In the genomic region with DNA sequence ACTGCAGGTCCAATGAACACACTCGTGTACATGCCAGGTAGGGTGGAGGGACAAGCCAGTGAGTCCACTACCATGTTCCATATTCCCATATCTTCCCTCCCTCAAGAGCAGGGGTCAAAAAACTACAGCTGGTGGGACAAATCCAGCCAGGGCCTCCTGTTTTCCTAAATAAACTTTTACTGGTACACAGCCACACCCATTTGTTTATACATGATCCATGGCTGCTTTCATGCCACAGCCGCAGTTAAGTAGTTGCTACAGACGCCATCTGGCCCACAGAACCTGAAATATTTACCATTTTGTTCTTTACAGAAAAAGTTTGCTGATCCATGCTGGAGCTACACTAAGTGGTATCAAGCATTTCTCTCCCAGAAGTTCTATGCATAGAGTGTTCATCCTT, we compare ENCODE assay signal across 17 cellular contexts. TPM values are rescaled to one million over a fixed set of nuclear protein-coding genes. Genes with fewer than 3 reads are reported as not detected.
DNase-seq lines count a peak whose midpoint lies in the region; ATAC-seq and TF ChIP-seq lines count a peak whose summit lies in the region.
"Had no signal": no experiment of that assay in that cellular context is flagged by ENCODE, and none has a peak within 500 bp of the region (broad histone marks: within the 10 kb centered on the region; RNA-seq: fewer than 3 reads in every experiment).

No MANE protein-coding gene starts in this region.

- peak overlapping the region; percentile 38 for H3K14ac ChIP-seq in trophoblast cell (ENCODE audit: low read length)

- H3K4me2 ChIP-seq in trophoblast cell (ENCODE audit: low read length): no peak overlapping the region
- H3K4me2 ChIP-seq: BLaER1, KMS-11 had no signal

- H3K79me2 ChIP-seq in trophoblast cell (ENCODE audit: control insufficient read depth, insufficient read depth, low read length, poor library complexity): no peaks in the 10 kb centered on the region

- peak overlapping the region; percentile 58 for H2BK12ac ChIP-seq in trophoblast cell (ENCODE audit: low read length)

- intact Hi-C loops in heart left ventricle (cut with DNase I) (loop anchor here in 3 of 10 donors (2.0 to 5.0 kb wide), 3 partner anchors 36 to 41 kb away; a partner anchor contains a TSS), left ventricle myocardium superior (cut with micrococcal nuclease) (no loop called here), lower lobe of right lung (cut with DNase I) (no loop called here)

- H3K9me3 ChIP-seq in heart left ventricle (no peaks in the 10 kb centered on the region), lower lobe of right lung (no peaks in the 10 kb centered on the region), trophoblast cell (ENCODE audit: insufficient read depth, low read depth, low read length) (no peaks in the 10 kb centered on the region)
- H3K9me3 ChIP-seq: BLaER1 had no signal

- H3K9ac ChIP-seq in trophoblast cell (ENCODE audit: low read length): no peak overlapping the region
- H3K9ac ChIP-seq: BLaER1, KMS-11 had no signal

- H3K36me3 ChIP-seq in heart left ventricle: peaks cover 0 to 75% (median 4%) of the 10 kb centered on the region in 9 donors
- no peaks in the 10 kb centered on the region for H3K36me3 ChIP-seq in lower lobe of right lung
- H3K36me3 ChIP-seq in trophoblast cell (ENCODE audit: control insufficient read depth in 1 of 2, insufficient read depth in 2 of 2, low read length in 2 of 2): no peaks in the 10 kb centered on the region
- H3K36me3 ChIP-seq in urinary bladder (ENCODE audit: insufficient read depth): no peaks in the 10 kb centered on the region
- H3K36me3 ChIP-seq: BLaER1 had no signal

- peaks cover 0 to 54% (median 28%) of the 10 kb centered on the region in 12 donors for H3K4me1 ChIP-seq in heart left ventricle
- peaks cover 46% of the 10 kb centered on the region for H3K4me1 ChIP-seq in lower lobe of right lung
- H3K4me1 ChIP-seq in trophoblast cell (ENCODE audit: control insufficient read depth in 1 of 2, insufficient read depth in 2 of 2, low read length in 2 of 2): peaks cover 15 to 20% of the 10 kb centered on the region in 2 experiments
- H3K4me1 ChIP-seq in urinary bladder (ENCODE audit: insufficient read depth): no peaks in the 10 kb centered on the region

- H3K4ac ChIP-seq in trophoblast cell (ENCODE audit: low read depth, low read length): no peak overlapping the region

- H2AFZ ChIP-seq in trophoblast cell (ENCODE audit: insufficient read depth, low read length, poor library complexity): peak overlapping the region; percentile 6

- peaks cover 14% of the 10 kb centered on the region for H3K4me1 Mint-ChIP-seq in osteocyte (ENCODE audit: unreplicated experiment)

- H3K27ac Mint-ChIP-seq in osteocyte (ENCODE audit: unreplicated experiment): no peak overlapping the region

- WGBS in heart left ventricle, 4 donors: 66 to 84% (median 75%) methylated on average over 3 of the region's 3 CpGs
- no CpG with 5 or more reads among the region's 3 CpGs for WGBS in trophoblast cell (ENCODE audit: extremely low coverage, insufficient coverage, insufficient read length)
- whole genome bisulfite sequencing in urinary bladder: 43% methylated on average over 3 of the region's 3 CpGs

- H3K36me3 Mint-ChIP-seq in osteocyte (ENCODE audit: unreplicated experiment): no peaks in the 10 kb centered on the region

- no peak overlapping the region for H4K8ac ChIP-seq in trophoblast cell (ENCODE audit: low read depth, low read length)

- peaks cover 17% of the 10 kb centered on the region for H3K79me1 ChIP-seq in trophoblast cell (ENCODE audit: low read length)

- H3K27ac ChIP-seq in heart left ventricle (peak overlapping the region in 9 of 12 donors; percentile 3 to 77 (median 37)), lower lobe of right lung (peak overlapping the region; percentile 73), trophoblast cell (ENCODE audit: low read depth, low read length) (peak overlapping the region; percentile 45), urinary bladder (ENCODE audit: low read depth) (peak overlapping the region; percentile 56)
- H3K27ac ChIP-seq: 22Rv1, BLaER1, KMS-11 had no signal

- no peak overlapping the region for H2AK5ac ChIP-seq in trophoblast cell (ENCODE audit: low read length)

- peak overlapping the region; percentile 74 for H4K91ac ChIP-seq in trophoblast cell (ENCODE audit: low read depth, low read length)

- H3K27me3 ChIP-seq in heart left ventricle (no peaks in the 10 kb centered on the region), lower lobe of right lung (ENCODE audit: low read depth) (no peaks in the 10 kb centered on the region), trophoblast cell (ENCODE audit: insufficient read depth, low read length) (no peaks in the 10 kb centered on the region)
- H3K27me3 ChIP-seq: BLaER1 had no signal

- no peak overlapping the region for H4K12ac ChIP-seq in trophoblast cell (ENCODE audit: low read depth, low read length)

- peak overlapping the region; percentile 15 for H2BK120ac ChIP-seq in trophoblast cell (ENCODE audit: insufficient read depth, low read length, poor library complexity)

- H2BK5ac ChIP-seq in trophoblast cell (ENCODE audit: low read depth, low read length, poor library complexity): peak overlapping the region; percentile 7

- H3K4me3 Mint-ChIP-seq in osteocyte (ENCODE audit: unreplicated experiment): no peak overlapping the region

- DNase-seq in heart left ventricle (no peak), left ventricle myocardium superior (no peak), lower lobe of right lung (no peak), trophoblast cell (no peak), NCI-H524 (lab: John Stamatoyannopoulos, UW) (no peak), NCI-H2029 (lab: John Stamatoyannopoulos, UW) (no peak), osteocyte (ENCODE audit: extremely low spot score, unreplicated experiment) (no peak)
- DNase-seq: DMS 273 treated with DMSO at 0.1 percent for 48 hours, MM.1S, NCI-H1105, NCI-H1694 treated with DMSO at 0.1 percent for 48 hours, NCI-H446, NCI-H774 had no signal

- H3K18ac ChIP-seq in trophoblast cell (ENCODE audit: low read length): no peak overlapping the region

- TF ChIP-seq CTCF in heart left ventricle (IDR thresholded peaks at IDR 0.05): no peak
- TF ChIP-seq CTCF in lower lobe of right lung (IDR thresholded peaks at IDR 0.05): no peak
- no peak for TF ChIP-seq CTCF in osteocyte (IDR thresholded peaks at IDR 0.05)

- ATAC-seq in heart left ventricle (no peak), left ventricle myocardium superior (no peak), lower lobe of right lung (no peak)

- H3K23ac ChIP-seq in trophoblast cell (ENCODE audit: low read length): no peak overlapping the region

- no peak overlapping the region for H3K4me3 ChIP-seq in heart left ventricle
- no peak overlapping the region for H3K4me3 ChIP-seq in lower lobe of right lung
- no peak overlapping the region for H3K4me3 ChIP-seq in trophoblast cell (ENCODE audit: low read depth, low read length)
- no peak overlapping the region for H3K4me3 ChIP-seq in urinary bladder (ENCODE audit: low read depth, low read length)
- H3K4me3 ChIP-seq: BLaER1 had no signal

- H3K9me3 Mint-ChIP-seq in osteocyte (ENCODE audit: unreplicated experiment): no peaks in the 10 kb centered on the region

- H3K27me3 Mint-ChIP-seq in osteocyte (ENCODE audit: unreplicated experiment): peaks cover 3% of the 10 kb centered on the region

- no peak for TF ChIP-seq POLR2A in heart left ventricle (IDR thresholded peaks at IDR 0.05)

RNA-seq across cellular contexts. Expression of a gene that starts 42.4 kb away (rescaled TPM):
- total RNA-seq in heart left ventricle: 1,000 to 10,000 TPM in 5 of 9 donors, 100 to 1,000 TPM in 4; 700 to 1,692 (median 1,156) TPM
- 100 to 1,000 TPM; 444 to 563 TPM for polyA plus RNA-seq in heart left ventricle
- 879 TPM for total RNA-seq in left ventricle myocardium superior
- 3.3 TPM for total RNA-seq in lower lobe of right lung
- 4.9 TPM in 2 replicates for polyA plus RNA-seq in trophoblast cell (2013)
- total RNA-seq in urinary bladder: 75.2 TPM
- 111 TPM for polyA plus RNA-seq in urinary bladder
- total RNA-seq in osteocyte: not detected in 2 replicates

Comparison
In these comparisons a context has a peak if more than half of its experiments do, and no peak if none do; other contexts are left out.
1. RNA of a gene that starts 42.4 kb away (total RNA-seq): 700 to 1,692 TPM in heart left ventricle, 879 TPM in left ventricle myocardium superior (single experiment) and 75.2 TPM in urinary bladder (single experiment); 3.3 TPM in lower lobe of right lung (single experiment) and not detected in osteocyte; every median in the first group is over 10 times any median in the second.
2. Peak in every context shown above with its lines, with median percentiles within 50 percentile points of each other: H3K27ac ChIP-seq.